Comparison of ENCODE assay signal across 8 cellular contexts in genomic region chr11:19713221-19714092, GRCh38. TPM values are rescaled to one million over a fixed set of nuclear protein-coding genes. Genes with fewer than 3 reads are reported as not detected.
A peak's percentile ranks its signal among the peaks of the same experiment; 100 is the strongest.
DNase-seq lines count a peak whose midpoint lies in the region; ATAC-seq and TF ChIP-seq lines count a peak whose summit lies in the region.

No MANE protein-coding gene starts in this region.

- intact Hi-C loops in activated CD4-positive, alpha-beta T cell treated with anti-CD3 and anti-CD28 coated beads, Interleukin-2, amount 10 ng/mL, durations not matched to agents 24 days and 14 days (cut with micrococcal nuclease): loop anchor here (2.0 to 5.0 kb wide), 3 partner anchors 449 to 596 kb away; partner anchors contain the start of genes DBX1, E2F8 and ZDHHC13

- H3K4me3 Mint-ChIP-seq in activated CD4-positive, alpha-beta T cell treated with anti-CD3 and anti-CD28 coated beads, Interleukin-2, amount 10 ng/mL, durations not matched to agents 24 days and 14 days: peak overlapping the region; percentile 88
- H3K4me3 Mint-ChIP-seq in neural crest cell: peak overlapping the region; percentile 93

- H3K4me3 ChIP-seq in NT2/D1 (ENCODE audit: insufficient read length, low read depth): peak overlapping the region; percentile 46
- H3K4me3 ChIP-seq in effector memory CD4-positive, alpha-beta T cell (ENCODE audit: insufficient read depth, low read depth, low read length, poor library complexity, severe bottlenecking): peak overlapping the region; percentile 81

- no peak overlapping the region for H3K27ac Mint-ChIP-seq in activated CD4-positive, alpha-beta T cell treated with anti-CD3 and anti-CD28 coated beads, Interleukin-2, amount 10 ng/mL, durations not matched to agents 24 days and 14 days
- peak overlapping the region; percentile 51 for H3K27ac Mint-ChIP-seq in neural crest cell (ENCODE audit: unreplicated experiment)

- H3K9me3 ChIP-seq in NT2/D1 (ENCODE audit: insufficient read depth, low read length): no peaks in the 10 kb centered on the region
- no peaks in the 10 kb centered on the region for H3K9me3 ChIP-seq in effector memory CD4-positive, alpha-beta T cell (ENCODE audit: control insufficient read depth, low read length)

- H3K27ac ChIP-seq in effector memory CD4-positive, alpha-beta T cell (ENCODE audit: insufficient read depth, low read length, poor library complexity, severe bottlenecking): no peak overlapping the region

- H3K36me3 ChIP-seq in NT2/D1 (ENCODE audit: insufficient read depth, insufficient read length, low read length): no peaks in the 10 kb centered on the region
- H3K36me3 ChIP-seq in effector memory CD4-positive, alpha-beta T cell (ENCODE audit: control insufficient read depth, insufficient read depth, low read length): no peaks in the 10 kb centered on the region

- in situ Hi-C loops in G401 (cut with HindIII; ENCODE audit: low sequenced_read_pairs): no loop called here

- peaks cover 2% of the 10 kb centered on the region for H3K36me3 Mint-ChIP-seq in activated CD4-positive, alpha-beta T cell treated with anti-CD3 and anti-CD28 coated beads, Interleukin-2, amount 10 ng/mL, durations not matched to agents 24 days and 14 days (ENCODE audit: low read depth)
- H3K36me3 Mint-ChIP-seq in neural crest cell (ENCODE audit: low read depth): no peaks in the 10 kb centered on the region

- peaks cover 60% of the 10 kb centered on the region for H3K27me3 ChIP-seq in NT2/D1 (ENCODE audit: insufficient read depth, insufficient read length)
- peaks cover 12% of the 10 kb centered on the region for H3K27me3 ChIP-seq in effector memory CD4-positive, alpha-beta T cell (replicated peaks; ENCODE audit: control insufficient read depth, insufficient read depth, low read length, poor library complexity, severe bottlenecking)

- peaks cover 64% of the 10 kb centered on the region for H3K27me3 Mint-ChIP-seq in activated CD4-positive, alpha-beta T cell treated with anti-CD3 and anti-CD28 coated beads, Interleukin-2, amount 10 ng/mL, durations not matched to agents 24 days and 14 days
- H3K27me3 Mint-ChIP-seq in neural crest cell (ENCODE audit: low read depth): peaks cover 50% of the 10 kb centered on the region

- H3K4me1 ChIP-seq in NT2/D1 (ENCODE audit: insufficient read depth, insufficient read length): peaks cover 3% of the 10 kb centered on the region
- H3K4me1 ChIP-seq in effector memory CD4-positive, alpha-beta T cell (ENCODE audit: control insufficient read depth, insufficient read depth, low read length, poor library complexity, severe bottlenecking): peaks cover 22% of the 10 kb centered on the region

- ATAC-seq in GM18498 (IDR thresholded peaks at IDR 0.05; ENCODE audit: unreplicated experiment) (no peak), HG03108 (IDR thresholded peaks at IDR 0.05; ENCODE audit: unreplicated experiment) (no peak)

- H3K4me1 Mint-ChIP-seq in activated CD4-positive, alpha-beta T cell treated with anti-CD3 and anti-CD28 coated beads, Interleukin-2, amount 10 ng/mL, durations not matched to agents 24 days and 14 days: peaks cover 21% of the 10 kb centered on the region
- peaks cover 33% of the 10 kb centered on the region for H3K4me1 Mint-ChIP-seq in neural crest cell

- TF ChIP-seq CTCF in neural crest cell (conservative IDR thresholded peaks at IDR 0.05): no peak

- no peak for DNase-seq in activated CD4-positive, alpha-beta T cell treated with anti-CD3 and anti-CD28 coated beads, Interleukin-2, amount 10 ng/mL, durations not matched to agents 24 days and 14 days
- no peak for DNase-seq in activated CD4-positive, alpha-beta T cell treated with anti-CD3 and anti-CD28 coated beads for 1 hour
- DNase-seq in NT2/D1 (ENCODE audit: low read depth, low spot score) (no peak), neural crest cell (ENCODE audit: low read depth, low spot score) (peak; percentile 20), G401 (ENCODE audit: low spot score) (no peak)
- no peak for DNase-seq in effector memory CD4-positive, alpha-beta T cell

- peak overlapping the region; percentile 71 for H3K9ac ChIP-seq in NT2/D1 (ENCODE audit: insufficient read length, low read depth)

- H3K9me3 Mint-ChIP-seq in activated CD4-positive, alpha-beta T cell treated with anti-CD3 and anti-CD28 coated beads, Interleukin-2, amount 10 ng/mL, durations not matched to agents 24 days and 14 days: no peaks in the 10 kb centered on the region
- H3K9me3 Mint-ChIP-seq in neural crest cell: no peaks in the 10 kb centered on the region

RNA-seq across cellular contexts. Expression of gene NAV2, which starts 0.8 kb away (rescaled TPM):
- total RNA-seq in activated CD4-positive, alpha-beta T cell treated with anti-CD3 and anti-CD28 coated beads, Interleukin-2, amount 10 ng/mL, durations not matched to agents 24 days and 14 days: 0.28 TPM in 1 of 2 replicates, not detected in the other
- 14.1 and 15.5 TPM in 2 replicates for total RNA-seq in neural crest cell
- 2.5 and 4.2 TPM in 2 replicates for total RNA-seq in G401 (2014; rRNA removed; shearing (Covaris generic))
